ENCODE assay signal across 9 cellular contexts in the genomic region with DNA sequence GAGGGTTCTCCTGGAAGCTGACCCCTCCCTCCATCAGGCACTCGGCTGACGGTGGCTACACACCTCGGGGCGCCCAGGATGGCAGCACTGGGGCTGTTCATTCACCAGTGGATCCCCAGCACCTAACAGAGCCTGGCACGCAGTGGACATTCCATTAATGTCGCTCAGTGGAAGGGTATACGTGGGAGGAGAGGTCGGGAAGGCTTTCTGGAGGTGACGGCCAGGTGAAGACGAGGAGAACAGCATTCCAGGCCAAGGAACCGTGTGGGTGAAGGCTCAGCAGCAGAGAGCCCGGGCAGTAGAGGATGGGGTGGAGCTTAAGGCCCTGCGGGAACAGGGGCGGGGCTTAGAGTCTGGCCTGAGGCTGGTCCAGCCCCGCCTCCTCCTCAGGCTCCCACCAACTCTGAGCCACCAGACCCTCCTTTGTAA. TPM values are rescaled to one million over a fixed set of nuclear protein-coding genes. Genes with fewer than 3 reads are reported as not detected.
DNase-seq lines count a peak whose midpoint lies in the region; ATAC-seq, FAIRE-seq and TF ChIP-seq lines count a peak whose summit lies in the region.
"Had no signal": no experiment of that assay in that cellular context is flagged by ENCODE, and none has a peak within 500 bp of the region (broad histone marks: within the 10 kb centered on the region; RNA-seq: fewer than 3 reads in every experiment).

No MANE protein-coding gene starts in this region.

- in situ Hi-C loops in brain microvascular endothelial cell (cut with HindIII; ENCODE audit: low pct_ligation_motif_present, low sequenced_read_pairs) = no loop called here

- no peak for ATAC-seq in HG03139 (IDR thresholded peaks at IDR 0.05; ENCODE audit: unreplicated experiment)

- H3K27ac ChIP-seq in astrocyte (ENCODE audit: low read depth, low read length) (no peak overlapping the region), neuronal stem cell (replicated peaks; ENCODE audit: low read length) (no peak overlapping the region), brain microvascular endothelial cell (no peak overlapping the region)

- H2BK120ac ChIP-seq in neuronal stem cell (ENCODE audit: low read depth, low read length) = no peak overlapping the region

- no peak overlapping the region for H2BK15ac ChIP-seq in neuronal stem cell (ENCODE audit: low read length)

- TF ChIP-seq CTCF in astrocyte (IDR thresholded peaks at IDR 0.05; ENCODE audit: insufficient read depth, low read depth, low read length) (no peak), brain microvascular endothelial cell (IDR thresholded peaks at IDR 0.05; ENCODE audit: low read depth, low read length, missing control alignments) (no peak)

- H4K20me1 ChIP-seq in astrocyte (ENCODE audit: insufficient read depth, low read length) = no peaks in the 10 kb centered on the region

- H3K9me3 ChIP-seq in astrocyte (ENCODE audit: insufficient read depth, low read depth, low read length) (no peaks in the 10 kb centered on the region), neuronal stem cell (replicated peaks in 1 of 2; ENCODE audit: control insufficient read depth in 2 of 2, insufficient read depth in 1 of 2, low read depth in 1 of 2, low read length in 2 of 2) (peaks cover 0 to 3% of the 10 kb centered on the region in 2 donors)

- peaks cover 56% of the 10 kb centered on the region for H3K27me3 Mint-ChIP-seq in astrocyte (ENCODE audit: low read depth, unreplicated experiment)

- no peak overlapping the region for H3K27ac Mint-ChIP-seq in astrocyte (ENCODE audit: unreplicated experiment)

- no peak overlapping the region for H2BK5ac ChIP-seq in neuronal stem cell (ENCODE audit: low read length)

- no peak overlapping the region for H2BK12ac ChIP-seq in neuronal stem cell (ENCODE audit: low read length)

- H3K27me3 ChIP-seq in astrocyte (ENCODE audit: insufficient read depth, low read length) = peaks cover 59% of the 10 kb centered on the region
- H3K27me3 ChIP-seq in neuronal stem cell (ENCODE audit: control insufficient read depth in 3 of 3, insufficient read depth in 3 of 3, low read depth in 1 of 3, low read length in 3 of 3) = peaks cover 26 to 88% (median 59%) of the 10 kb centered on the region in 3 experiments
- peaks cover 62% of the 10 kb centered on the region for H3K27me3 ChIP-seq in brain microvascular endothelial cell (replicated peaks)

- no peaks in the 10 kb centered on the region for H3K36me3 Mint-ChIP-seq in astrocyte (ENCODE audit: low read depth, unreplicated experiment)

- no peak overlapping the region for H3K4me3 ChIP-seq in astrocyte (ENCODE audit: insufficient read depth, low read depth, low read length)
- H3K4me3 ChIP-seq in neuronal stem cell (ENCODE audit: low read length in 2 of 2) = no peak overlapping the region
- H3K4me3 ChIP-seq in brain microvascular endothelial cell (ENCODE audit: low read depth, low read length) = no peak overlapping the region

- no peaks in the 10 kb centered on the region for H3K4me1 ChIP-seq in astrocyte (ENCODE audit: insufficient read depth, low read length)
- H3K4me1 ChIP-seq in neuronal stem cell (ENCODE audit: control insufficient read depth in 2 of 2, insufficient read depth in 1 of 2, low read depth in 1 of 2, low read length in 2 of 2) = peaks cover 18 to 40% of the 10 kb centered on the region in 2 donors

- H3K4me2 ChIP-seq in astrocyte (ENCODE audit: low read length) = no peak overlapping the region
- peak overlapping the region; percentile 12 for H3K4me2 ChIP-seq in neuronal stem cell (ENCODE audit: insufficient read depth, low read length, poor library complexity, severe bottlenecking)

- no peaks in the 10 kb centered on the region for H3K9me3 Mint-ChIP-seq in astrocyte (ENCODE audit: unreplicated experiment)

- H3K4me3 Mint-ChIP-seq in astrocyte (ENCODE audit: unreplicated experiment) = peak overlapping the region; percentile 22

- H2AK5ac ChIP-seq in neuronal stem cell (ENCODE audit: low read depth, low read length) = no peak overlapping the region

- DNase-seq in NCI-H2227 (lab: John Stamatoyannopoulos, UW; ENCODE audit: unreplicated experiment) = peak; percentile 43
- no peak for DNase-seq in NCI-H2227 treated with DMSO at 0.1 percent for 48 hours (lab: John Stamatoyannopoulos, UW)
- peak; percentile 37 for DNase-seq in NCI-H146 (lab: John Stamatoyannopoulos, UW)
- no peak for DNase-seq in astrocyte (ENCODE audit: low read depth)
- peak; percentile 65 for DNase-seq in neuronal stem cell (ENCODE audit: low spot score)
- no peak for DNase-seq in brain microvascular endothelial cell
- no peak for DNase-seq in effector CD8-positive, alpha-beta T cell (lab: John Stamatoyannopoulos, UW)
- DNase-seq: NCI-H526 treated with DMSO at 0.1 percent for 48 hours had no signal

- no CpG with 5 or more reads among the region's 15 CpGs for WGBS in neuronal stem cell (ENCODE audit: extremely low coverage in 2 of 2, insufficient read length in 2 of 2, insufficient replicate concordance in 1 of 2), 2 donors

- no peak overlapping the region for H4K8ac ChIP-seq in neuronal stem cell (ENCODE audit: low read depth, low read length)

- H3K79me2 ChIP-seq in astrocyte (ENCODE audit: insufficient read depth, low read length) = no peaks in the 10 kb centered on the region

- no peak for FAIRE-seq in astrocyte (lab: Jason Lieb, UNC)

- no peak overlapping the region for H3K23ac ChIP-seq in neuronal stem cell (ENCODE audit: low read depth, low read length, poor library complexity)

- H3K9ac ChIP-seq in astrocyte (ENCODE audit: low read length) (no peak overlapping the region), neuronal stem cell (ENCODE audit: low read depth, low read length, poor library complexity) (no peak overlapping the region)

- no peaks in the 10 kb centered on the region for H3K36me3 ChIP-seq in astrocyte (ENCODE audit: insufficient read depth, low read length)
- no peaks in the 10 kb centered on the region for H3K36me3 ChIP-seq in neuronal stem cell (replicated peaks in 1 of 2; ENCODE audit: control insufficient read depth in 2 of 2, insufficient read depth in 2 of 2, low read length in 2 of 2)
- no peaks in the 10 kb centered on the region for H3K36me3 ChIP-seq in brain microvascular endothelial cell (replicated peaks)

- no peak overlapping the region for H4K91ac ChIP-seq in neuronal stem cell (ENCODE audit: low read depth, low read length, poor library complexity)

- H3K18ac ChIP-seq in neuronal stem cell (ENCODE audit: low read length) = peak overlapping the region; percentile 4

- H2AFZ ChIP-seq in astrocyte (ENCODE audit: low read depth, low read length) (no peak overlapping the region), neuronal stem cell (ENCODE audit: low read length) (peak overlapping the region; percentile 39)

- H3K79me1 ChIP-seq in neuronal stem cell (ENCODE audit: low read depth, low read length) = no peaks in the 10 kb centered on the region

- H3K4me1 Mint-ChIP-seq in astrocyte (ENCODE audit: low read depth, unreplicated experiment) = peaks cover 2% of the 10 kb centered on the region

- no peak overlapping the region for H3K4ac ChIP-seq in neuronal stem cell (ENCODE audit: low read length)

- no peak overlapping the region for H3K14ac ChIP-seq in neuronal stem cell (ENCODE audit: low read length)

RNA-seq across cellular contexts. Expression of a gene that starts 2.5 kb away (rescaled TPM):
- not detected in 2 replicates for total RNA-seq in astrocyte
- 1.1 TPM for polyA plus RNA-seq in neuronal stem cell (2013, experiment 1 of 2)
- 1.1 TPM for polyA plus RNA-seq in neuronal stem cell (2013, experiment 2 of 2)

RNA-seq across cellular contexts. Expression of a gene that starts 22.3 kb away (rescaled TPM):
- 23.7 and 25.8 TPM in 2 replicates for total RNA-seq in astrocyte
- 18.8 TPM for polyA plus RNA-seq in neuronal stem cell (2013, experiment 1 of 2)
- 17.3 TPM for polyA plus RNA-seq in neuronal stem cell (2013, experiment 2 of 2)

RNA-seq across cellular contexts. Expression of a gene that starts 33.7 kb away (rescaled TPM):
- total RNA-seq in astrocyte = not detected in 2 replicates
- 0.06 TPM for polyA plus RNA-seq in neuronal stem cell (2013, experiment 1 of 2)
- 0.04 TPM for polyA plus RNA-seq in neuronal stem cell (2013, experiment 2 of 2)

RNA-seq across cellular contexts. Expression of a gene that starts 38.6 kb away (rescaled TPM):
- 149 and 153 TPM in 2 replicates for total RNA-seq in astrocyte
- polyA plus RNA-seq in neuronal stem cell (2013, experiment 1 of 2) = 135 TPM
- 129 TPM for polyA plus RNA-seq in neuronal stem cell (2013, experiment 2 of 2)

RNA-seq across cellular contexts. Expression of a gene that starts 43.9 kb away (rescaled TPM):
- total RNA-seq in astrocyte = 2,350 and 2,534 TPM in 2 replicates
- 7,109 TPM for polyA plus RNA-seq in neuronal stem cell (2013, experiment 1 of 2)
- 6,979 TPM for polyA plus RNA-seq in neuronal stem cell (2013, experiment 2 of 2)

Comparison
In these comparisons a context has a peak if more than half of its experiments do, and no peak if none do; other contexts are left out.
1. DNase-seq: peak in NCI-H2227 (single experiment), NCI-H146 (single experiment) and neuronal stem cell (single experiment); none in NCI-H2227 treated with DMSO at 0.1 percent for 48 hours (single experiment), astrocyte (single experiment), brain microvascular endothelial cell (single experiment) and effector CD8-positive, alpha-beta T cell (single experiment).